In genomic region chr17:16446338-16446983, GRCh38 we compare ENCODE assay signal across 13 cellular contexts. TPM values are rescaled to one million over a fixed set of nuclear protein-coding genes. Genes with fewer than 3 reads are reported as not detected.
DNase-seq lines count a peak whose midpoint lies in the region; ATAC-seq, FAIRE-seq and TF ChIP-seq lines count a peak whose summit lies in the region.
"Had no signal": no experiment of that assay in that cellular context is flagged by ENCODE, and none has a peak within 500 bp of the region (broad histone marks: within the 10 kb centered on the region; RNA-seq: fewer than 3 reads in every experiment).

No MANE protein-coding gene starts in this region.

- peak overlapping the region; percentile 54 for H3K27ac Mint-ChIP-seq in stimulated activated naive CD8-positive, alpha-beta T cell treated with anti-CD3 and anti-CD28 coated beads, Interleukin-15, Interleukin-2, amounts not matched to agents 100 ng/mL and 50 ng/mL, for 24 hours
- H3K27ac Mint-ChIP-seq in stimulated activated naive CD8-positive, alpha-beta T cell treated with anti-CD3 and anti-CD28 coated beads, Interleukin-15, amount 100 ng/mL, for 72 hours: peak overlapping the region in 1 of 2 donors; percentile 28

- peak; percentile 39; the same call in 1 of the 2 replicates for TF ChIP-seq CTCF in PC-3 (conservative IDR thresholded peaks at IDR 0.05; ENCODE audit: low read depth, low read length)
- peak; percentile 17 for TF ChIP-seq CTCF in choroid plexus epithelial cell (conservative IDR thresholded peaks at IDR 0.05; ENCODE audit: low read depth, low read length)

- H3K9me3 ChIP-seq in PC-3 (ENCODE audit: low read length): no peaks in the 10 kb centered on the region
- H3K9me3 ChIP-seq: tibial artery had no signal

- no TSS peak for BruUV-seq in PC-3 (replicated peaks; lab: Mats Ljungman, UMichigan)

- H3K4me2 ChIP-seq in PC-3 (ENCODE audit: low read length): no peak overlapping the region

- peaks cover 21% of the 10 kb centered on the region for H3F3A ChIP-seq in PC-3 (ENCODE audit: low read length, unreplicated experiment)

- no peaks in the 10 kb centered on the region for H3K27me3 Mint-ChIP-seq in stimulated activated naive CD8-positive, alpha-beta T cell treated with anti-CD3 and anti-CD28 coated beads, Interleukin-15, Interleukin-2, amounts not matched to agents 100 ng/mL and 50 ng/mL, for 24 hours
- no peaks in the 10 kb centered on the region for H3K27me3 Mint-ChIP-seq in stimulated activated naive CD8-positive, alpha-beta T cell treated with anti-CD3 and anti-CD28 coated beads, Interleukin-15, amount 100 ng/mL, for 72 hours
- H3K27me3 Mint-ChIP-seq: CD8-positive, alpha-beta memory T cell had no signal

- peaks cover 55% of the 10 kb centered on the region for H3K4me1 Mint-ChIP-seq in stimulated activated naive CD8-positive, alpha-beta T cell treated with anti-CD3 and anti-CD28 coated beads, Interleukin-15, Interleukin-2, amounts not matched to agents 100 ng/mL and 50 ng/mL, for 24 hours (ENCODE audit: low read depth)
- peaks cover 92% of the 10 kb centered on the region for H3K4me1 Mint-ChIP-seq in stimulated activated naive CD8-positive, alpha-beta T cell treated with anti-CD3 and anti-CD28 coated beads, Interleukin-15, amount 100 ng/mL, for 72 hours

- DNase-seq in stimulated activated naive CD8-positive, alpha-beta T cell treated with anti-CD3 and anti-CD28 coated beads, Interleukin-15, amount 100 ng/mL, for 72 hours: no peak
- DNase-seq in PC-3 (peak; percentile 34), choroid plexus epithelial cell (ENCODE audit: low read depth) (no peak), NCI-H2171 treated with DMSO at 0.1 percent for 48 hours (lab: John Stamatoyannopoulos, UW) (no peak), RCC 7860 (ENCODE audit: low spot score) (no peak), HuH-7.5 (ENCODE audit: low spot score) (no peak)
- DNase-seq: activated naive CD4-positive, alpha-beta T cell treated with Interleukin-2 at 50 U/mL for 16 hours; CD8-positive, alpha-beta memory T cell; effector memory CD4-positive, alpha-beta T cell; NCI-H187 treated with DMSO at 0.1 percent for 48 hours; tibial artery had no signal

- intact Hi-C loops in PC-3 (cut with micrococcal nuclease): no loop called here

- POLR2A ChIA-PET in PC-3 (lab: Charles Lee; ENCODE audit: unreplicated experiment): no interaction called here

- no peak overlapping the region for H3K9ac ChIP-seq in PC-3 (ENCODE audit: low read length)

- no peak overlapping the region for H3K4me3 ChIP-seq in PC-3 (ENCODE audit: low read length)
- no peak overlapping the region for H3K4me3 ChIP-seq in choroid plexus epithelial cell (ENCODE audit: low read depth, low read length)
- H3K4me3 ChIP-seq: tibial artery had no signal

- H2AFZ ChIP-seq in PC-3 (ENCODE audit: low read length): no peak overlapping the region

- H4K20me1 ChIP-seq in PC-3 (ENCODE audit: low read length): peaks cover 40% of the 10 kb centered on the region

- no peak for FAIRE-seq in RCC 7860 (lab: Jason Lieb, UNC)

- H3K4me3 Mint-ChIP-seq in stimulated activated naive CD8-positive, alpha-beta T cell treated with anti-CD3 and anti-CD28 coated beads, Interleukin-15, Interleukin-2, amounts not matched to agents 100 ng/mL and 50 ng/mL, for 24 hours: no peak overlapping the region
- H3K4me3 Mint-ChIP-seq in stimulated activated naive CD8-positive, alpha-beta T cell treated with anti-CD3 and anti-CD28 coated beads, Interleukin-15, amount 100 ng/mL, for 72 hours: no peak overlapping the region
- H3K4me3 Mint-ChIP-seq: CD8-positive, alpha-beta memory T cell had no signal

- peaks cover 67% of the 10 kb centered on the region for H3K36me3 Mint-ChIP-seq in stimulated activated naive CD8-positive, alpha-beta T cell treated with anti-CD3 and anti-CD28 coated beads, Interleukin-15, Interleukin-2, amounts not matched to agents 100 ng/mL and 50 ng/mL, for 24 hours (ENCODE audit: low read depth)

- H3K4me1 ChIP-seq in PC-3 (ENCODE audit: insufficient read depth, low read length): peaks cover 11% of the 10 kb centered on the region; the same call in 1 of the 2 replicates

- no peaks in the 10 kb centered on the region for H3K9me3 Mint-ChIP-seq in stimulated activated naive CD8-positive, alpha-beta T cell treated with anti-CD3 and anti-CD28 coated beads, Interleukin-15, Interleukin-2, amounts not matched to agents 100 ng/mL and 50 ng/mL, for 24 hours
- no peaks in the 10 kb centered on the region for H3K9me3 Mint-ChIP-seq in stimulated activated naive CD8-positive, alpha-beta T cell treated with anti-CD3 and anti-CD28 coated beads, Interleukin-15, amount 100 ng/mL, for 72 hours
- H3K9me3 Mint-ChIP-seq: CD8-positive, alpha-beta memory T cell had no signal

- H3K79me2 ChIP-seq in PC-3 (ENCODE audit: low read length): peaks cover 18% of the 10 kb centered on the region

- no peak overlapping the region for H3K27ac ChIP-seq in PC-3 (ENCODE audit: low read length)
- H3K27ac ChIP-seq: tibial artery had no signal

- CTCF ChIA-PET in PC-3 (lab: Charles Lee): no interaction called here

- no peaks in the 10 kb centered on the region for H3K27me3 ChIP-seq in PC-3 (ENCODE audit: low read length)
- H3K27me3 ChIP-seq: tibial artery had no signal

- no peak for ATAC-seq in stimulated activated naive CD8-positive, alpha-beta T cell treated with anti-CD3 and anti-CD28 coated beads, Interleukin-15, amount 100 ng/mL, for 72 hours
- no peak for ATAC-seq in PC-3
- no peak for ATAC-seq in HG02970 (IDR thresholded peaks at IDR 0.05; ENCODE audit: low FRiP score, unreplicated experiment)

- H3K9me2 ChIP-seq in PC-3 (replicated peaks; ENCODE audit: low read length): no peaks in the 10 kb centered on the region

- peaks cover 56% of the 10 kb centered on the region for H3K36me3 ChIP-seq in PC-3 (ENCODE audit: low read depth, low read length)

RNA-seq across cellular contexts. Expression of gene TRPV2, which starts 31.1 kb away (rescaled TPM):
- total RNA-seq in PC-3 (2014; rRNA removed): 0.69 and 1.9 TPM in 2 replicates

RNA-seq across cellular contexts. Expression of gene LRRC75A, which starts 45.5 kb away (rescaled TPM):
- total RNA-seq in PC-3 (2014; rRNA removed): 15.8 and 19.4 TPM in 2 replicates
